In genomic region chr1:27883536-27884181, GRCh38 we compare ENCODE assay signal across 11 cellular contexts. TPM values are rescaled to one million over a fixed set of nuclear protein-coding genes. Genes with fewer than 3 reads are reported as not detected.
DNase-seq lines count a peak whose midpoint lies in the region; ATAC-seq and TF ChIP-seq lines count a peak whose summit lies in the region.
"Had no signal": no experiment of that assay in that cellular context is flagged by ENCODE, and none has a peak within 500 bp of the region (broad histone marks: within the 10 kb centered on the region; RNA-seq: fewer than 3 reads in every experiment).

No MANE protein-coding gene starts in this region.

- no peaks in the 10 kb centered on the region for H4K20me1 ChIP-seq in KMS-11 (ENCODE audit: insufficient read depth)

- H3K9ac ChIP-seq in KMS-11: peak overlapping the region; percentile 16; the same call in 1 of the 2 replicates

- H3K36me3 ChIP-seq in CD4-positive, CD25-positive, alpha-beta regulatory T cell (ENCODE audit: control insufficient read depth, insufficient read depth, low read length): peaks cover 65% of the 10 kb centered on the region
- no peaks in the 10 kb centered on the region for H3K36me3 ChIP-seq in KMS-11 (ENCODE audit: insufficient read depth)
- H3K36me3 ChIP-seq in right lobe of liver: peaks cover 0 to 12% (median 0%) of the 10 kb centered on the region in 4 donors
- H3K36me3 ChIP-seq in gastroesophageal sphincter: peaks cover 0 to 41% of the 10 kb centered on the region in 2 donors

- no peak for ATAC-seq in CD4-positive, CD25-positive, alpha-beta regulatory T cell (ENCODE audit: low read depth in 2 of 2)
- ATAC-seq in GM19397 (IDR thresholded peaks at IDR 0.05; ENCODE audit: unreplicated experiment) (peak; percentile 37), right lobe of liver (peak in 1 of 4 donors; percentile 4), gastroesophageal sphincter (no peak)

- H3K9me3 Mint-ChIP-seq in CD4-positive, CD25-positive, alpha-beta regulatory T cell: peaks cover 0 to 2% (median 0%) of the 10 kb centered on the region in 7 donors

- no peaks in the 10 kb centered on the region for H3K27me3 Mint-ChIP-seq in CD4-positive, CD25-positive, alpha-beta regulatory T cell

- no peak for TF ChIP-seq EP300 in gastroesophageal sphincter (IDR thresholded peaks at IDR 0.05)

- H3K9me3 ChIP-seq in CD4-positive, CD25-positive, alpha-beta regulatory T cell (ENCODE audit: control insufficient read depth in 2 of 2, low read length in 2 of 2): no peaks in the 10 kb centered on the region
- no peaks in the 10 kb centered on the region for H3K9me3 ChIP-seq in right lobe of liver
- H3K9me3 ChIP-seq in gastroesophageal sphincter: no peaks in the 10 kb centered on the region

- peaks cover 46% of the 10 kb centered on the region for H3K36me3 Mint-ChIP-seq in CD4-positive, CD25-positive, alpha-beta regulatory T cell

- H3K4me3 ChIP-seq in CD4-positive, CD25-positive, alpha-beta regulatory T cell (ENCODE audit: low read depth, low read length): no peak overlapping the region
- H3K4me3 ChIP-seq in KMS-11 (IDR thresholded peaks at IDR 0.05; ENCODE audit: insufficient read depth, low read depth, low read length) (no peak overlapping the region), right lobe of liver (no peak overlapping the region), gastroesophageal sphincter (no peak overlapping the region)

- no peak for TF ChIP-seq CTCF in KMS-11 (conservative IDR thresholded peaks at IDR 0.05; ENCODE audit: low read depth, low read length)
- no peak for TF ChIP-seq CTCF in right lobe of liver (IDR thresholded peaks at IDR 0.05)
- no peak for TF ChIP-seq CTCF in gastroesophageal sphincter (IDR thresholded peaks at IDR 0.05)

- no peak overlapping the region for H3K4me3 Mint-ChIP-seq in CD4-positive, CD25-positive, alpha-beta regulatory T cell

- H3K4me1 ChIP-seq in CD4-positive, CD25-positive, alpha-beta regulatory T cell (ENCODE audit: control insufficient read depth, insufficient read depth, low read length, poor library complexity, severe bottlenecking): peaks cover 32% of the 10 kb centered on the region
- peaks cover 90% of the 10 kb centered on the region for H3K4me1 ChIP-seq in KMS-11 (ENCODE audit: low read depth, poor library complexity, severe bottlenecking)
- H3K4me1 ChIP-seq in right lobe of liver: no peaks in the 10 kb centered on the region
- H3K4me1 ChIP-seq in gastroesophageal sphincter: no peaks in the 10 kb centered on the region

- peak overlapping the region; percentile 68 to 96 (median 82) for H3K27ac Mint-ChIP-seq in CD4-positive, CD25-positive, alpha-beta regulatory T cell

- intact Hi-C loops in right lobe of liver (cut with DNase I): no loop called here

- no peak for TF ChIP-seq POLR2A in right lobe of liver (IDR thresholded peaks at IDR 0.05)
- no peak for TF ChIP-seq POLR2A in gastroesophageal sphincter (IDR thresholded peaks at IDR 0.05)

- H3K27me3 ChIP-seq in CD4-positive, CD25-positive, alpha-beta regulatory T cell (ENCODE audit: control insufficient read depth, insufficient read depth, low read length): no peaks in the 10 kb centered on the region
- H3K27me3 ChIP-seq in KMS-11 (ENCODE audit: insufficient read depth, low read depth): no peaks in the 10 kb centered on the region
- no peaks in the 10 kb centered on the region for H3K27me3 ChIP-seq in right lobe of liver
- H3K27me3 ChIP-seq in gastroesophageal sphincter: peaks cover 8% of the 10 kb centered on the region

- DNase-seq in CD4-positive, CD25-positive, alpha-beta regulatory T cell: no peak
- DNase-seq in right lobe of liver (no peak), NOMO-1 (lab: John Stamatoyannopoulos, UW; ENCODE audit: unreplicated experiment in 2 of 2) (no peak), LoVo (ENCODE audit: low spot score) (no peak)
- DNase-seq in stimulated activated CD4-positive, alpha-beta T cell treated with anti-CD3 and anti-CD28 coated beads, Interleukin-2, amount 100 ng/mL, for 48 hours: no peak
- DNase-seq: NCI-H510A treated with DMSO at 0.1 percent for 48 hours had no signal

- WGBS in right lobe of liver (ENCODE audit: insufficient coverage, low coverage, low lambda C conversion rate, missing lambda C conversion rate): 82% methylated on average over 11 of the region's 19 CpGs
- 93 to 95% methylated on average over 7 to 14 of the region's 19 CpGs for WGBS in gastroesophageal sphincter (ENCODE audit: low coverage in 1 of 2), 2 donors

- H3K27ac ChIP-seq in CD4-positive, CD25-positive, alpha-beta regulatory T cell (ENCODE audit: insufficient read depth, low read length, poor library complexity, severe bottlenecking): no peak overlapping the region
- H3K27ac ChIP-seq in KMS-11: peak overlapping the region; percentile 89
- H3K27ac ChIP-seq in right lobe of liver: peak overlapping the region; percentile 36 to 73 (median 67)
- H3K27ac ChIP-seq in gastroesophageal sphincter: peak overlapping the region in 1 of 4 donors; percentile 45
- H3K27ac ChIP-seq: C4-2B had no signal

- no peak overlapping the region for H2AFZ ChIP-seq in KMS-11 (ENCODE audit: low read depth)

- H3K4me2 ChIP-seq in KMS-11: peak overlapping the region; percentile 63

- peaks cover 6 to 61% (median 29%) of the 10 kb centered on the region in 4 donors for H3K4me1 Mint-ChIP-seq in CD4-positive, CD25-positive, alpha-beta regulatory T cell

- no peaks in the 10 kb centered on the region for H3K79me2 ChIP-seq in KMS-11 (ENCODE audit: insufficient read depth, low read depth)

RNA-seq across cellular contexts. Expression of gene THEMIS2, which starts 11.3 kb away (rescaled TPM):
- total RNA-seq in CD4-positive, CD25-positive, alpha-beta regulatory T cell: 57.1 TPM
- polyA plus RNA-seq in CD4-positive, CD25-positive, alpha-beta regulatory T cell: 10 to 100 TPM; 37.9 to 69.9 (median 60.5) TPM
- total RNA-seq in right lobe of liver: 10 to 100 TPM in 1 of 6 experiments, 1 to 10 TPM in 5; 3.3 to 14.3 (median 7.6) TPM
- total RNA-seq in gastroesophageal sphincter: 10 to 100 TPM in 3 of 4 donors, 1 to 10 TPM in 1; 5.6 to 23.8 (median 17.7) TPM
- total RNA-seq: HT1080 had no signal

RNA-seq across cellular contexts. Expression of gene RPA2, which starts 30.7 kb away (rescaled TPM):
- 36.6 TPM for total RNA-seq in CD4-positive, CD25-positive, alpha-beta regulatory T cell
- polyA plus RNA-seq in CD4-positive, CD25-positive, alpha-beta regulatory T cell: 100 to 1,000 TPM; 199 to 237 (median 206) TPM
- total RNA-seq in right lobe of liver: 10 to 100 TPM in 5 of 6 experiments, 1 to 10 TPM in 1; 10.0 to 17.6 (median 11.8) TPM
- total RNA-seq in gastroesophageal sphincter: 10 to 100 TPM; 21.3 to 26.5 (median 22.0) TPM

RNA-seq across cellular contexts. Expression of gene SMPDL3B, which starts 51.1 kb away (rescaled TPM):
- total RNA-seq in CD4-positive, CD25-positive, alpha-beta regulatory T cell: 0.32 TPM
- polyA plus RNA-seq in CD4-positive, CD25-positive, alpha-beta regulatory T cell: under 1 TPM in 2 of 4 donors, not detected in 2; 0.24 to 0.50 TPM
- 1 to 10 TPM in 1 of 6 experiments, under 1 TPM in 3, not detected in 2; 0.14 to 1.1 (median 0.49) TPM for total RNA-seq in right lobe of liver
- total RNA-seq in gastroesophageal sphincter: 1 to 10 TPM in 1 of 4 donors, under 1 TPM in 1, not detected in 2; 0.31 to 1.1 TPM

RNA-seq across cellular contexts. Expression of gene PPP1R8, which starts 53.1 kb away (rescaled TPM):
- total RNA-seq in CD4-positive, CD25-positive, alpha-beta regulatory T cell: 23.3 TPM
- 10 to 100 TPM; 40.9 to 45.5 (median 42.3) TPM for polyA plus RNA-seq in CD4-positive, CD25-positive, alpha-beta regulatory T cell
- total RNA-seq in right lobe of liver (10 to 100 TPM; 12.4 to 18.6 (median 13.0) TPM), gastroesophageal sphincter (10 to 100 TPM; 38.6 to 55.1 (median 41.0) TPM)
